1 cellular context compared by ENCODE assay signal in genomic region chr1:43465694-43466152, GRCh38.
TF ChIP-seq lines count a peak whose summit lies in the region.

No MANE protein-coding gene starts in this region.

TF ChIP-seq in HepG2, 621 proteins besides CTCF, POLR2A, EP300 and RAD21 (continued from another document and continues in another):
- TF ChIP-seq, protein P1, sequence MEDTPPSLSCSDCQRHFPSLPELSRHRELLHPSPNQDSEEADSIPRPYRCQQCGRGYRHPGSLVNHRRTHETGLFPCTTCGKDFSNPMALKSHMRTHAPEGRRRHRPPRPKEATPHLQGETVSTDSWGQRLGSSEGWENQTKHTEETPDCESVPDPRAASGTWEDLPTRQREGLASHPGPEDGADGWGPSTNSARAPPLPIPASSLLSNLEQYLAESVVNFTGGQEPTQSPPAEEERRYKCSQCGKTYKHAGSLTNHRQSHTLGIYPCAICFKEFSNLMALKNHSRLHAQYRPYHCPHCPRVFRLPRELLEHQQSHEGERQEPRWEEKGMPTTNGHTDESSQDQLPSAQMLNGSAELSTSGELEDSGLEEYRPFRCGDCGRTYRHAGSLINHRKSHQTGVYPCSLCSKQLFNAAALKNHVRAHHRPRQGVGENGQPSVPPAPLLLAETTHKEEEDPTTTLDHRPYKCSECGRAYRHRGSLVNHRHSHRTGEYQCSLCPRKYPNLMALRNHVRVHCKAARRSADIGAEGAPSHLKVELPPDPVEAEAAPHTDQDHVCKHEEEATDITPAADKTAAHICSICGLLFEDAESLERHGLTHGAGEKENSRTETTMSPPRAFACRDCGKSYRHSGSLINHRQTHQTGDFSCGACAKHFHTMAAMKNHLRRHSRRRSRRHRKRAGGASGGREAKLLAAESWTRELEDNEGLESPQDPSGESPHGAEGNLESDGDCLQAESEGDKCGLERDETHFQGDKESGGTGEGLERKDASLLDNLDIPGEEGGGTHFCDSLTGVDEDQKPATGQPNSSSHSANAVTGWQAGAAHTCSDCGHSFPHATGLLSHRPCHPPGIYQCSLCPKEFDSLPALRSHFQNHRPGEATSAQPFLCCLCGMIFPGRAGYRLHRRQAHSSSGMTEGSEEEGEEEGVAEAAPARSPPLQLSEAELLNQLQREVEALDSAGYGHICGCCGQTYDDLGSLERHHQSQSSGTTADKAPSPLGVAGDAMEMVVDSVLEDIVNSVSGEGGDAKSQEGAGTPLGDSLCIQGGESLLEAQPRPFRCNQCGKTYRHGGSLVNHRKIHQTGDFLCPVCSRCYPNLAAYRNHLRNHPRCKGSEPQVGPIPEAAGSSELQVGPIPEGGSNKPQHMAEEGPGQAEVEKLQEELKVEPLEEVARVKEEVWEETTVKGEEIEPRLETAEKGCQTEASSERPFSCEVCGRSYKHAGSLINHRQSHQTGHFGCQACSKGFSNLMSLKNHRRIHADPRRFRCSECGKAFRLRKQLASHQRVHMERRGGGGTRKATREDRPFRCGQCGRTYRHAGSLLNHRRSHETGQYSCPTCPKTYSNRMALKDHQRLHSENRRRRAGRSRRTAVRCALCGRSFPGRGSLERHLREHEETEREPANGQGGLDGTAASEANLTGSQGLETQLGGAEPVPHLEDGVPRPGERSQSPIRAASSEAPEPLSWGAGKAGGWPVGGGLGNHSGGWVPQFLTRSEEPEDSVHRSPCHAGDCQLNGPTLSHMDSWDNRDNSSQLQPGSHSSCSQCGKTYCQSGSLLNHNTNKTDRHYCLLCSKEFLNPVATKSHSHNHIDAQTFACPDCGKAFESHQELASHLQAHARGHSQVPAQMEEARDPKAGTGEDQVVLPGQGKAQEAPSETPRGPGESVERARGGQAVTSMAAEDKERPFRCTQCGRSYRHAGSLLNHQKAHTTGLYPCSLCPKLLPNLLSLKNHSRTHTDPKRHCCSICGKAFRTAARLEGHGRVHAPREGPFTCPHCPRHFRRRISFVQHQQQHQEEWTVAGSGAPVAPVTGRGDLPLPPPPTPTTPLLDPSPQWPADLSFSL (CRISPR knock-in tag; IDR thresholded peaks at IDR 0.05), result no peak
- TF ChIP-seq, protein P2, sequence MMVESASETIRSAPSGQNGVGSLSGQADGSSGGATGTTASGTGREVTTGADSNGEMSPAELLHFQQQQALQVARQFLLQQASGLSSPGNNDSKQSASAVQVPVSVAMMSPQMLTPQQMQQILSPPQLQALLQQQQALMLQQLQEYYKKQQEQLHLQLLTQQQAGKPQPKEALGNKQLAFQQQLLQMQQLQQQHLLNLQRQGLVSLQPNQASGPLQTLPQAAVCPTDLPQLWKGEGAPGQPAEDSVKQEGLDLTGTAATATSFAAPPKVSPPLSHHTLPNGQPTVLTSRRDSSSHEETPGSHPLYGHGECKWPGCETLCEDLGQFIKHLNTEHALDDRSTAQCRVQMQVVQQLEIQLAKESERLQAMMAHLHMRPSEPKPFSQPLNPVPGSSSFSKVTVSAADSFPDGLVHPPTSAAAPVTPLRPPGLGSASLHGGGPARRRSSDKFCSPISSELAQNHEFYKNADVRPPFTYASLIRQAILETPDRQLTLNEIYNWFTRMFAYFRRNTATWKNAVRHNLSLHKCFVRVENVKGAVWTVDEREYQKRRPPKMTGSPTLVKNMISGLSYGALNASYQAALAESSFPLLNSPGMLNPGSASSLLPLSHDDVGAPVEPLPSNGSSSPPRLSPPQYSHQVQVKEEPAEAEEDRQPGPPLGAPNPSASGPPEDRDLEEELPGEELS (CRISPR knock-in tag; IDR thresholded peaks at IDR 0.05), result peak; percentile 26; the same call in 1 of the 2 replicates
- TF ChIP-seq SALL1 (CRISPR knock-in tag; IDR thresholded peaks at IDR 0.05) (no peak; the same call in 1 of the 2 replicates), SOX13 (IDR thresholded peaks at IDR 0.05) (no peak), SOX13 (CRISPR knock-in tag; conservative IDR thresholded peaks at IDR 0.05 in 1 of 2, IDR thresholded peaks at IDR 0.05 in 1 of 2) (peak in 1 of 2 experiments; percentile 45; a peak in 1 of 4 replicates), NR2F6 (IDR thresholded peaks at IDR 0.05) (peak; percentile 71), NR2F6 (CRISPR knock-in tag; IDR thresholded peaks at IDR 0.05) (peak; percentile 80; the same call in 1 of the 2 replicates), ZNF710 (CRISPR knock-in tag; IDR thresholded peaks at IDR 0.05; ENCODE audit: borderline replicate concordance) (0 out of 2 replicates have a peak, but pooled peaks have one; percentile 45), FOXA1 (IDR thresholded peaks at IDR 0.05) (no peak), FOXA1 (CRISPR knock-in tag; IDR thresholded peaks at IDR 0.05) (peak; percentile 63), FOXC1 (CRISPR knock-in tag; IDR thresholded peaks at IDR 0.05; ENCODE audit: borderline replicate concordance) (no peak), NR2F1 (CRISPR knock-in tag; IDR thresholded peaks at IDR 0.05) (peak; percentile 14 to 69; a peak in 1 of 4 replicates), JUNB (CRISPR knock-in tag; IDR thresholded peaks at IDR 0.05; ENCODE audit: borderline replicate concordance) (no peak), ELF3 (CRISPR knock-in tag; IDR thresholded peaks at IDR 0.05) (peak; percentile 45), KDM2A (CRISPR knock-in tag; IDR thresholded peaks at IDR 0.05; ENCODE audit: borderline replicate concordance, low read depth) (no peak), ZNF234 (CRISPR knock-in tag; conservative IDR thresholded peaks at IDR 0.05) (no peak), SRSF1 (optimal IDR thresholded peaks at IDR 0.05; ENCODE audit: low read depth, low read length) (no peak), CBX1 (IDR thresholded peaks at IDR 0.05; ENCODE audit: low read depth) (no peak), ZBTB38 (CRISPR knock-in tag; IDR thresholded peaks at IDR 0.05) (no peak), NFE2L2 (IDR thresholded peaks at IDR 0.05; ENCODE audit: low read length) (no peak), ZFP91 (CRISPR knock-in tag; IDR thresholded peaks at IDR 0.05; ENCODE audit: borderline replicate concordance) (no peak), KDM6A (CRISPR knock-in tag; IDR thresholded peaks at IDR 0.05; ENCODE audit: low read depth) (0 out of 2 replicates have a peak, but pooled peaks have one; percentile 54), ARID4A (CRISPR knock-in tag; IDR thresholded peaks at IDR 0.05; ENCODE audit: borderline replicate concordance) (no peak), THAP11 (CRISPR knock-in tag; IDR thresholded peaks at IDR 0.05) (no peak), CEBPB (IDR thresholded peaks at IDR 0.05; ENCODE audit: borderline replicate concordance, low read depth, low read length) (no peak), KLF12 (CRISPR knock-in tag; IDR thresholded peaks at IDR 0.05; ENCODE audit: borderline replicate concordance) (no peak), KLF9 (CRISPR knock-in tag; IDR thresholded peaks at IDR 0.05; ENCODE audit: low read depth) (no peak), ZNF274 (CRISPR knock-in tag; IDR thresholded peaks at IDR 0.05) (no peak), ZNF652 (CRISPR knock-in tag; IDR thresholded peaks at IDR 0.05; ENCODE audit: borderline replicate concordance, low read depth) (no peak), ZNF138 (CRISPR knock-in tag; IDR thresholded peaks at IDR 0.05; ENCODE audit: low read depth) (no peak), ZNF317 (CRISPR knock-in tag; IDR thresholded peaks at IDR 0.05) (no peak), ZNF124 (CRISPR knock-in tag; IDR thresholded peaks at IDR 0.05) (no peak), ZNF564 (CRISPR knock-in tag; IDR thresholded peaks at IDR 0.05) (no peak), ELF1 (CRISPR knock-in tag; IDR thresholded peaks at IDR 0.05) (no peak), ZBTB20 (CRISPR knock-in tag; IDR thresholded peaks at IDR 0.05; ENCODE audit: borderline replicate concordance, low read depth) (peak; percentile 31; the same call in 1 of the 2 replicates), RBM39 (IDR thresholded peaks at IDR 0.05; ENCODE audit: low read depth, low read length, poor library complexity, severe bottlenecking) (no peak), PAF1 (CRISPR knock-in tag; IDR thresholded peaks at IDR 0.05) (no peak), ZNF781 (CRISPR knock-in tag; IDR thresholded peaks at IDR 0.05; ENCODE audit: borderline replicate concordance, not compliant biosample characterization) (no peak)
- TF ChIP-seq, protein P3, sequence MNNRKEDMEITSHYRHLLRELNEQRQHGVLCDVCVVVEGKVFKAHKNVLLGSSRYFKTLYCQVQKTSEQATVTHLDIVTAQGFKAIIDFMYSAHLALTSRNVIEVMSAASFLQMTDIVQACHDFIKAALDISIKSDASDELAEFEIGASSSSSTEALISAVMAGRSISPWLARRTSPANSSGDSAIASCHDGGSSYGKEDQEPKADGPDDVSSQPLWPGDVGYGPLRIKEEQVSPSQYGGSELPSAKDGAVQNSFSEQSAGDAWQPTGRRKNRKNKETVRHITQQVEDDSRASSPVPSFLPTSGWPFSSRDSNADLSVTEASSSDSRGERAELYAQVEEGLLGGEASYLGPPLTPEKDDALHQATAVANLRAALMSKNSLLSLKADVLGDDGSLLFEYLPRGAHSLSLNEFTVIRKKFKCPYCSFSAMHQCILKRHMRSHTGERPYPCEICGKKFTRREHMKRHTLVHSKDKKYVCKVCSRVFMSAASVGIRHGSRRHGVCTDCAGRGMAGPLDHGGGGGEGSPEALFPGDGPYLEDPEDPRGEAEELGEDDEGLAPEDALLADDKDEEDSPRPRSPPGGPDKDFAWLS (CRISPR knock-in tag; IDR thresholded peaks at IDR 0.05; ENCODE audit: borderline replicate concordance), result no peak
- TF ChIP-seq, protein P4, sequence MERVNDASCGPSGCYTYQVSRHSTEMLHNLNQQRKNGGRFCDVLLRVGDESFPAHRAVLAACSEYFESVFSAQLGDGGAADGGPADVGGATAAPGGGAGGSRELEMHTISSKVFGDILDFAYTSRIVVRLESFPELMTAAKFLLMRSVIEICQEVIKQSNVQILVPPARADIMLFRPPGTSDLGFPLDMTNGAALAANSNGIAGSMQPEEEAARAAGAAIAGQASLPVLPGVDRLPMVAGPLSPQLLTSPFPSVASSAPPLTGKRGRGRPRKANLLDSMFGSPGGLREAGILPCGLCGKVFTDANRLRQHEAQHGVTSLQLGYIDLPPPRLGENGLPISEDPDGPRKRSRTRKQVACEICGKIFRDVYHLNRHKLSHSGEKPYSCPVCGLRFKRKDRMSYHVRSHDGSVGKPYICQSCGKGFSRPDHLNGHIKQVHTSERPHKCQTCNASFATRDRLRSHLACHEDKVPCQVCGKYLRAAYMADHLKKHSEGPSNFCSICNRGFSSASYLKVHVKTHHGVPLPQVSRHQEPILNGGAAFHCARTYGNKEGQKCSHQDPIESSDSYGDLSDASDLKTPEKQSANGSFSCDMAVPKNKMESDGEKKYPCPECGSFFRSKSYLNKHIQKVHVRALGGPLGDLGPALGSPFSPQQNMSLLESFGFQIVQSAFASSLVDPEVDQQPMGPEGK (CRISPR knock-in tag; IDR thresholded peaks at IDR 0.05), result peak; percentile 16; the same call in 1 of the 2 replicates
